8 cellular contexts compared by ENCODE assay signal in genomic region chr17:18785933-18786332, GRCh38. TPM values are rescaled to one million over a fixed set of nuclear protein-coding genes. Genes with fewer than 3 reads are reported as not detected.
"Had no signal": no experiment of that assay in that cellular context is flagged by ENCODE, and none has a peak within 500 bp of the region (broad histone marks: within the 10 kb centered on the region; RNA-seq: fewer than 3 reads in every experiment).

No MANE protein-coding gene starts in this region.

RNA-seq across cellular contexts. Expression of gene FBXW10, which starts 42.1 kb away (rescaled TPM):
- total RNA-seq: hepatocyte; left ventricle myocardium superior; lung microvascular endothelial cell; naive thymus-derived CD8-positive, alpha-beta T cell; osteoblast; suprapubic skin; thoracic aorta; upper lobe of right lung had no signal
- polyA plus RNA-seq: hepatocyte; naive thymus-derived CD8-positive, alpha-beta T cell had no signal
